21 cellular contexts compared by ENCODE assay signal in genomic region chr16:46812781-46813555, GRCh38. TPM values are rescaled to one million over a fixed set of nuclear protein-coding genes. Genes with fewer than 3 reads are reported as not detected.
DNase-seq lines count a peak whose midpoint lies in the region; ATAC-seq and TF ChIP-seq lines count a peak whose summit lies in the region.
"Had no signal": no experiment of that assay in that cellular context is flagged by ENCODE, and none has a peak within 500 bp of the region (broad histone marks: within the 10 kb centered on the region; RNA-seq: fewer than 3 reads in every experiment).

No MANE protein-coding gene starts in this region.

- no peaks in the 10 kb centered on the region for H3K27me3 ChIP-seq in PC-3 (ENCODE audit: low read length)
- H3K27me3 ChIP-seq: ascending aorta, esophagus muscularis mucosa had no signal

- no peak overlapping the region for H3K27ac ChIP-seq in PC-3 (ENCODE audit: low read length)
- H3K27ac ChIP-seq: 22Rv1, ascending aorta, C4-2B, esophagus muscularis mucosa had no signal

- H2AFZ ChIP-seq in PC-3 (ENCODE audit: low read length), result no peak overlapping the region

- H3F3A ChIP-seq in PC-3 (ENCODE audit: low read length, unreplicated experiment), result no peaks in the 10 kb centered on the region

- H3K79me2 ChIP-seq in PC-3 (ENCODE audit: low read length), result peaks cover 40% of the 10 kb centered on the region; the same call in 1 of the 2 replicates

- peak; percentile 26 for DNase-seq in DMS53 (lab: John Stamatoyannopoulos, UW)
- no peak for DNase-seq in DMS53 treated with DMSO at 0.1 percent for 48 hours (lab: John Stamatoyannopoulos, UW; ENCODE audit: unreplicated experiment)
- peak; percentile 11 for DNase-seq in PC-3
- no peak for DNase-seq in left colon
- DNase-seq in GM10266 (ENCODE audit: extremely low spot score), result no peak
- DNase-seq in EL, result no peak
- DNase-seq: DND-41; head of caudate nucleus; kidney; MM.1S; NCI-H2029 treated with DMSO at 0.1 percent for 48 hours; NCI-H526 treated with DMSO at 0.1 percent for 48 hours; occipital lobe; stimulated activated naive CD4-positive, alpha-beta T cell; SW 1271 had no signal

- ATAC-seq in GM18498 (IDR thresholded peaks at IDR 0.05; ENCODE audit: unreplicated experiment) (peak; percentile 40), PC-3 (peak; percentile 51; the same call in 1 of the 2 replicates), left colon (peak; percentile 17), GM19452 (IDR thresholded peaks at IDR 0.05; ENCODE audit: unreplicated experiment) (no peak)

- intact Hi-C loops in PC-3 (cut with micrococcal nuclease) (no loop called here), left colon (cut with DNase I, micrococcal nuclease) (no loop called here)

- TF ChIP-seq CTCF in PC-3 (conservative IDR thresholded peaks at IDR 0.05; ENCODE audit: low read depth, low read length) (no peak), GM10266 (IDR thresholded peaks at IDR 0.05; ENCODE audit: control insufficient read depth, insufficient read depth, low read depth, missing control alignments) (no peak)

- H4K20me1 ChIP-seq in PC-3 (ENCODE audit: low read length), result no peaks in the 10 kb centered on the region

- H3K36me3 ChIP-seq in PC-3 (ENCODE audit: low read depth, low read length), result peaks cover 19% of the 10 kb centered on the region; the same call in 1 of the 2 replicates
- H3K36me3 ChIP-seq: ascending aorta, esophagus muscularis mucosa had no signal

- H3K9me2 ChIP-seq in PC-3 (replicated peaks; ENCODE audit: low read length), result no peaks in the 10 kb centered on the region

- no peak overlapping the region for H3K9ac ChIP-seq in PC-3 (ENCODE audit: low read length)

- no TSS peak for BruUV-seq in PC-3 (replicated peaks; lab: Mats Ljungman, UMichigan)

- POLR2A ChIA-PET in PC-3 (lab: Charles Lee; ENCODE audit: unreplicated experiment), result no interaction called here

- H3K4me3 ChIP-seq in PC-3 (ENCODE audit: low read length), result no peak overlapping the region
- H3K4me3 ChIP-seq: ascending aorta, esophagus muscularis mucosa had no signal

- H3K4me1 ChIP-seq in PC-3 (ENCODE audit: insufficient read depth, low read length), result no peaks in the 10 kb centered on the region

- no peak overlapping the region for H3K4me2 ChIP-seq in PC-3 (ENCODE audit: low read length)

- CTCF ChIA-PET in PC-3 (lab: Charles Lee), result no interaction called here

- no peaks in the 10 kb centered on the region for H3K9me3 ChIP-seq in PC-3 (ENCODE audit: low read length)
- H3K9me3 ChIP-seq: esophagus muscularis mucosa had no signal

RNA-seq across cellular contexts. Expression of gene C16orf87, which starts 18.0 kb away (rescaled TPM):
- 4.0 and 5.1 TPM in 2 replicates for total RNA-seq in PC-3 (2014; rRNA removed)
- total RNA-seq in left colon, result 1 to 10 TPM; 6.1 to 7.6 TPM

Comparison
In these comparisons a context has a peak if more than half of its experiments do, and no peak if none do; other contexts are left out.
1. DNase-seq: peak in DMS53 (single experiment) and PC-3 (single experiment); none in DMS53 treated with DMSO at 0.1 percent for 48 hours (single experiment), left colon (0 of 2), GM10266 (single experiment) and EL (single experiment).